In genomic region chr2:42132066-42132965, GRCh38 we compare ENCODE assay signal across 1 cellular context.
TF ChIP-seq lines count a peak whose summit lies in the region.

No MANE protein-coding gene starts in this region.

TF ChIP-seq in GM23338, 12 proteins besides CTCF, POLR2A, EP300 and RAD21 (continued from another document):
- TF ChIP-seq REST (IDR thresholded peaks at IDR 0.05; ENCODE audit: unreplicated experiment) (no peak), ZNF114 (CRISPR knock-in tag; IDR thresholded peaks at IDR 0.05) (no peak), NANOG (IDR thresholded peaks at IDR 0.05; ENCODE audit: borderline replicate concordance) (no peak), POLR2AphosphoS5 (IDR thresholded peaks at IDR 0.05; ENCODE audit: low read depth) (no peak), ZNF462 (CRISPR knock-in tag; IDR thresholded peaks at IDR 0.05) (no peak), ZNF331 (CRISPR knock-in tag; IDR thresholded peaks at IDR 0.05; ENCODE audit: low read depth) (no peak), STAT1 (IDR thresholded peaks at IDR 0.05; ENCODE audit: unreplicated experiment) (no peak), CREB1 (CRISPR knock-in tag; IDR thresholded peaks at IDR 0.05; ENCODE audit: low read depth) (no peak)
